8 cellular contexts compared by ENCODE assay signal in genomic region chr9:121267689-121268597, GRCh38. TPM values are rescaled to one million over a fixed set of nuclear protein-coding genes. Genes with fewer than 3 reads are reported as not detected.
A peak's percentile ranks its signal among the peaks of the same experiment; 100 is the strongest.
DNase-seq lines count a peak whose midpoint lies in the region; ATAC-seq and TF ChIP-seq lines count a peak whose summit lies in the region.

TSS of gene GSN (plus strand) at chr9:121268162. CDS start at chr9:121301972, 33,810 bp downstream.

- H3K27me3 Mint-ChIP-seq in mesothelial cell of epicardium (ENCODE audit: low read depth), result peaks cover 11% of the 10 kb centered on the region

- peaks cover 41% of the 10 kb centered on the region for H3K4me1 Mint-ChIP-seq in mesothelial cell of epicardium

- H3K36me3 Mint-ChIP-seq in mesothelial cell of epicardium, result no peaks in the 10 kb centered on the region

- DNase-seq in NCI-H2081 (lab: John Stamatoyannopoulos, UW) (peak; percentile 49 to 55), NCI-H2081 treated with DMSO at 0.1 percent for 48 hours (lab: John Stamatoyannopoulos, UW) (no peak), NCI-H69 (lab: John Stamatoyannopoulos, UW) (peak; percentile 81), activated T-cell treated with anti-CD3 and anti-CD28 coated beads for 24 hours (ENCODE audit: low read depth) (peak; percentile 31), epidermal melanocyte (ENCODE audit: insufficient read length, low spot score) (peak; percentile 52), mesothelial cell of epicardium (ENCODE audit: low spot score in 2 of 2, unreplicated experiment in 2 of 2) (peak; percentile 62 to 74)
- DNase-seq in stimulated activated CD8-positive, alpha-beta memory T cell treated with anti-CD3 and anti-CD28 coated beads, Interleukin-4, amount 100 ng/mL, for 24 hours (ENCODE audit: low read depth), result peak; percentile 38

- peak within 1 kb of the TSS; percentile 84 for H3K27ac Mint-ChIP-seq in mesothelial cell of epicardium

- no peak for TF ChIP-seq CTCF in mesothelial cell of epicardium (IDR thresholded peaks at IDR 0.05; ENCODE audit: unreplicated experiment)

- peak within 1 kb of the TSS; percentile 88 for H3K4me3 Mint-ChIP-seq in mesothelial cell of epicardium

- peak; percentile 56 for ATAC-seq in HG02981 (IDR thresholded peaks at IDR 0.05; ENCODE audit: unreplicated experiment)

- H3K9me3 Mint-ChIP-seq in mesothelial cell of epicardium, result no peaks in the 10 kb centered on the region

RNA-seq across cellular contexts. Expression of gene GSN, which starts in this region (rescaled TPM):
- total RNA-seq in mesothelial cell of epicardium, result 106 to 114 TPM (median 109 TPM) in 3 replicates
